29 cellular contexts compared by ENCODE assay signal in genomic region chr6:43405354-43405753, GRCh38. TPM values are rescaled to one million over a fixed set of nuclear protein-coding genes. Genes with fewer than 3 reads are reported as not detected.
A peak's percentile ranks its signal among the peaks of the same experiment; 100 is the strongest.
DNase-seq lines count a peak whose midpoint lies in the region; ATAC-seq, FAIRE-seq and TF ChIP-seq lines count a peak whose summit lies in the region.
"Had no signal": no experiment of that assay in that cellular context is flagged by ENCODE, and none has a peak within 500 bp of the region (broad histone marks: within the 10 kb centered on the region; RNA-seq: fewer than 3 reads in every experiment).

No MANE protein-coding gene starts in this region.

- no peak overlapping the region for H3K4me3 Mint-ChIP-seq in astrocyte (ENCODE audit: unreplicated experiment)
- H3K4me3 Mint-ChIP-seq: activated B cell treated with CpG ODN at 0.5 μM for 24 hours; activated naive CD8-positive, alpha-beta T cell treated with anti-CD3 and anti-CD28 coated beads, Interleukin-2, amount 50 U/mL, for 24 hours; activated T-cell treated with anti-CD3 and anti-CD28 coated beads, Interleukin-2, amount 50 U/mL, for 4 hours; CD4-positive, CD25-positive, alpha-beta regulatory T cell; H9; nephron had no signal

- H3K27me3 ChIP-seq in astrocyte (ENCODE audit: insufficient read depth, low read length) (peaks cover 10% of the 10 kb centered on the region), foreskin keratinocyte (no peaks in the 10 kb centered on the region)
- H3K27me3 ChIP-seq: body of pancreas, vagina had no signal

- no peak overlapping the region for H3K4me2 ChIP-seq in astrocyte (ENCODE audit: low read length)

- H3K4me1 ChIP-seq in astrocyte (ENCODE audit: insufficient read depth, low read length): no peaks in the 10 kb centered on the region
- peaks cover 3% of the 10 kb centered on the region for H3K4me1 ChIP-seq in foreskin keratinocyte
- H3K4me1 ChIP-seq: body of pancreas, tibial artery, vagina had no signal

- TF ChIP-seq CTCF in astrocyte (IDR thresholded peaks at IDR 0.05; ENCODE audit: insufficient read depth, low read depth, low read length) (no peak), foreskin keratinocyte (conservative IDR thresholded peaks at IDR 0.05) (no peak)

- no peak overlapping the region for H3K4me3 ChIP-seq in astrocyte (ENCODE audit: insufficient read depth, low read depth, low read length)
- H3K4me3 ChIP-seq: body of pancreas, lung, tibial artery, vagina had no signal

- no peak for FAIRE-seq in astrocyte (lab: Jason Lieb, UNC)
- FAIRE-seq: GM18507, HepG2 had no signal

- DNase-seq in AG08395 (ENCODE audit: low spot score) (peak; percentile 16), HPDE6-E6E7 (ENCODE audit: extremely low spot score) (peak; percentile 63), astrocyte (ENCODE audit: low read depth) (peak; percentile 28), foreskin keratinocyte (peak in 1 of 2 donors; percentile 59), Ammon's horn (ENCODE audit: low spot score) (no peak), NCI-H1436 (lab: John Stamatoyannopoulos, UW) (no peak)
- no peak for DNase-seq in activated naive CD4-positive, alpha-beta T cell treated with anti-CD3 and anti-CD28 coated beads, Interleukin-2, amount 50 U/mL, for 16 hours
- DNase-seq: activated B cell treated with CpG ODN at 0.5 μM for 24 hours; activated CD4-positive, alpha-beta T cell treated with anti-CD3 and anti-CD28 coated beads, Interleukin-2, amount 50 U/mL, for 1 hour; activated gamma-delta T cell treated with Interleukin-2 at 50 U/mL for 16 hours; activated naive CD8-positive, alpha-beta T cell treated with anti-CD3 and anti-CD28 coated beads, Interleukin-2, amount 50 U/mL, for 24 hours; activated T-cell treated with anti-CD3 and anti-CD28 coated beads, Interleukin-2, amount 50 U/mL, for 4 hours; body of pancreas; CD4-positive, CD25-positive, alpha-beta regulatory T cell; H9; Karpas-422; NCI-H1694; NCI-H446 treated with DMSO at 0.1 percent for 48 hours; NCI-H774; stimulated activated CD4-positive, alpha-beta T cell treated with anti-CD3 and anti-CD28 coated beads, Interleukin-4, amount 100 ng/mL, for 24 hours; tibial artery had no signal

- H2AFZ ChIP-seq in astrocyte (ENCODE audit: low read depth, low read length): no peak overlapping the region

- H3K9ac ChIP-seq in astrocyte (ENCODE audit: low read length): no peak overlapping the region

- no peak overlapping the region for H3K27ac ChIP-seq in astrocyte (ENCODE audit: low read depth, low read length)
- no peak overlapping the region for H3K27ac ChIP-seq in foreskin keratinocyte
- H3K27ac ChIP-seq: body of pancreas, tibial artery, vagina had no signal

- H3K4me1 Mint-ChIP-seq in astrocyte (ENCODE audit: low read depth, unreplicated experiment): peaks cover 3% of the 10 kb centered on the region
- H3K4me1 Mint-ChIP-seq: activated B cell treated with CpG ODN at 0.5 μM for 24 hours; activated naive CD8-positive, alpha-beta T cell treated with anti-CD3 and anti-CD28 coated beads, Interleukin-2, amount 50 U/mL, for 24 hours; H9; nephron had no signal

- no peaks in the 10 kb centered on the region for H3K36me3 ChIP-seq in astrocyte (ENCODE audit: insufficient read depth, low read length)
- H3K36me3 ChIP-seq: tibial artery, vagina had no signal

- no peaks in the 10 kb centered on the region for H4K20me1 ChIP-seq in astrocyte (ENCODE audit: insufficient read depth, low read length)

- H3K9me3 ChIP-seq in astrocyte (ENCODE audit: insufficient read depth, low read depth, low read length): no peaks in the 10 kb centered on the region
- H3K9me3 ChIP-seq: body of pancreas, tibial artery, vagina had no signal

- ATAC-seq in foreskin keratinocyte: peak; percentile 36
- ATAC-seq in GM18519 (IDR thresholded peaks at IDR 0.05; ENCODE audit: low FRiP score, unreplicated experiment): no peak
- ATAC-seq: activated naive CD8-positive, alpha-beta T cell treated with anti-CD3 and anti-CD28 coated beads, Interleukin-2, amount 50 U/mL, for 24 hours; activated T-cell treated with anti-CD3 and anti-CD28 coated beads, Interleukin-2, amount 50 U/mL, for 4 hours; body of pancreas; HepG2 had no signal

- H3K79me2 ChIP-seq in astrocyte (ENCODE audit: insufficient read depth, low read length): no peaks in the 10 kb centered on the region

- no peak overlapping the region for H3K27ac Mint-ChIP-seq in astrocyte (ENCODE audit: unreplicated experiment)
- H3K27ac Mint-ChIP-seq: activated B cell treated with CpG ODN at 0.5 μM for 24 hours; activated naive CD8-positive, alpha-beta T cell treated with anti-CD3 and anti-CD28 coated beads, Interleukin-2, amount 50 U/mL, for 24 hours; CD4-positive, CD25-positive, alpha-beta regulatory T cell; H9; nephron had no signal

- peaks cover 30% of the 10 kb centered on the region for H3K27me3 Mint-ChIP-seq in astrocyte (ENCODE audit: low read depth, unreplicated experiment)

- H3K36me3 Mint-ChIP-seq in astrocyte (ENCODE audit: low read depth, unreplicated experiment): no peaks in the 10 kb centered on the region

- peaks cover 2% of the 10 kb centered on the region for H3K9me3 Mint-ChIP-seq in astrocyte (ENCODE audit: unreplicated experiment)
- H3K9me3 Mint-ChIP-seq: activated B cell treated with CpG ODN at 0.5 μM for 24 hours; activated naive CD8-positive, alpha-beta T cell treated with anti-CD3 and anti-CD28 coated beads, Interleukin-2, amount 50 U/mL, for 24 hours; activated T-cell treated with anti-CD3 and anti-CD28 coated beads, Interleukin-2, amount 50 U/mL, for 4 hours; H9; nephron had no signal

RNA-seq across cellular contexts. Expression of gene ABCC10, which starts 22.0 kb away (rescaled TPM):
- 37.2 and 40.8 TPM in 2 replicates for total RNA-seq in astrocyte
- total RNA-seq in foreskin keratinocyte: 23.6 and 24.0 TPM in 2 replicates
- 20.8 and 21.2 TPM in 2 replicates for polyA plus RNA-seq in foreskin keratinocyte

RNA-seq across cellular contexts. Expression of gene ZNF318, which starts 35.9 kb away (rescaled TPM):
- 9.8 and 10.9 TPM in 2 replicates for total RNA-seq in astrocyte
- total RNA-seq in foreskin keratinocyte: 18.8 and 19.2 TPM in 2 replicates
- polyA plus RNA-seq in foreskin keratinocyte: 4.9 and 5.7 TPM in 2 replicates

RNA-seq across cellular contexts. Expression of gene DLK2, which starts 50.0 kb away (rescaled TPM):
- total RNA-seq in astrocyte (0.41 and 0.68 TPM in 2 replicates), foreskin keratinocyte (22.9 and 28.4 TPM in 2 replicates)
- 26.7 and 33.5 TPM in 2 replicates for polyA plus RNA-seq in foreskin keratinocyte
- total RNA-seq: body of pancreas, kidney epithelial cell, osteoblast had no signal

Comparison
In these comparisons a context has a peak if more than half of its experiments do, and no peak if none do; other contexts are left out.
1. DNase-seq: peak in AG08395 (single experiment), HPDE6-E6E7 (single experiment) and astrocyte (single experiment); none in activated naive CD4-positive, alpha-beta T cell treated with anti-CD3 and anti-CD28 coated beads, Interleukin-2, amount 50 U/mL, for 16 hours (single experiment), Ammon's horn (single experiment) and NCI-H1436 (single experiment).
2. RNA of gene DLK2, which starts 50.0 kb away (total RNA-seq): 22.9 to 28.4 TPM in foreskin keratinocyte; 0.41 to 0.68 TPM in astrocyte; every median in the first group is over 10 times any median in the second.